ENCODE assay signal across 1 cellular context in genomic region chr1:24575905-24576587, GRCh38.
TF ChIP-seq lines count a peak whose summit lies in the region.

No MANE protein-coding gene starts in this region.

TF ChIP-seq in SK-N-SH treated with all-trans-retinoic acid at 6 μM for 48 hours, 23 proteins besides CTCF, POLR2A, EP300 and RAD21 (continued from another document):
- no peak for TF ChIP-seq TCF4 (CRISPR knock-in tag; IDR thresholded peaks at IDR 0.05; ENCODE audit: borderline replicate concordance)
- no peak for TF ChIP-seq ZFP30 (CRISPR knock-in tag; IDR thresholded peaks at IDR 0.05)
- no peak for TF ChIP-seq ARNTL (CRISPR knock-in tag; IDR thresholded peaks at IDR 0.05; ENCODE audit: borderline replicate concordance, low read depth)
- no peak for TF ChIP-seq CSDC2 (CRISPR knock-in tag; IDR thresholded peaks at IDR 0.05)
